ENCODE assay signal across 17 cellular contexts in genomic region chr4:173092003-173092402, GRCh38.
DNase-seq lines count a peak whose midpoint lies in the region; ATAC-seq, FAIRE-seq and TF ChIP-seq lines count a peak whose summit lies in the region.
"Had no signal": no experiment of that assay in that cellular context is flagged by ENCODE, and none has a peak within 500 bp of the region (broad histone marks: within the 10 kb centered on the region; RNA-seq: fewer than 3 reads in every experiment).

No MANE protein-coding gene starts in this region.

- TF ChIP-seq EP300 in K562 (IDR thresholded peaks at IDR 0.05; ENCODE audit: low read length), result no peak

- no peaks in the 10 kb centered on the region for H3K23me2 ChIP-seq in H9 (ENCODE audit: insufficient read length, low read depth, low read length, poor library complexity, severe bottlenecking)

- CTCF ChIA-PET in K562 (lab: Yijun Ruan, JAX; ENCODE audit: low intra/inter-chr PET ratio), result no interaction called here

- H2BK20ac ChIP-seq in H9 (ENCODE audit: low read depth, low read length, poor library complexity, severe bottlenecking), result no peak overlapping the region

- no peaks in the 10 kb centered on the region; a peak in 2 of 5 replicates for H3K9me3 Mint-ChIP-seq in H9
- H3K9me3 Mint-ChIP-seq in effector memory CD8-positive, alpha-beta T cell, result no peaks in the 10 kb centered on the region
- H3K9me3 Mint-ChIP-seq: CD8-positive, alpha-beta T cell had no signal

- peak; percentile 75 for ATAC-seq in K562
- ATAC-seq in left lobe of liver, result no peak
- no peak for ATAC-seq in effector memory CD8-positive, alpha-beta T cell (replicated peaks)
- ATAC-seq in GM18502 (IDR thresholded peaks at IDR 0.05; ENCODE audit: poor library complexity, unreplicated experiment), result no peak
- ATAC-seq: CD8-positive, alpha-beta T cell had no signal

- no peak overlapping the region for H2AK5ac ChIP-seq in H9 (ENCODE audit: insufficient read length, low read length)

- H3K36me3 ChIP-seq in HUES64 (ENCODE audit: insufficient read depth, low read length) (no peaks in the 10 kb centered on the region), K562 (ENCODE audit: control insufficient read depth, insufficient read depth, low read length) (no peaks in the 10 kb centered on the region), iPS-20b (ENCODE audit: insufficient read depth, low read depth, low read length) (no peaks in the 10 kb centered on the region)
- H3K36me3 ChIP-seq: BLaER1 treated with 17β-estradiol and CSF1 and Interleukin-3, amounts not matched to agents 10 nM and 100 nM had no signal

- in situ Hi-C loops in K562 (cut with MboI), result no loop called here

- FAIRE-seq in K562 (lab: Jason Lieb, UNC), result no peak

- no peaks in the 10 kb centered on the region; the same call in 1 of the 2 replicates for H3K27me3 ChIP-seq in H9 (ENCODE audit: insufficient read depth, low read length)
- no peaks in the 10 kb centered on the region for H3K27me3 ChIP-seq in HUES64 (ENCODE audit: insufficient read depth, low read length)
- H3K27me3 ChIP-seq in K562 (ENCODE audit: control insufficient read depth in 2 of 2, insufficient read depth in 2 of 2, low read length in 2 of 2), result no peaks in the 10 kb centered on the region
- H3K27me3 ChIP-seq in iPS-20b (ENCODE audit: insufficient read depth, low read length), result no peaks in the 10 kb centered on the region
- H3K27me3 ChIP-seq: BLaER1 treated with 17β-estradiol and CSF1 and Interleukin-3, amounts not matched to agents 10 nM and 100 nM had no signal

- no peak overlapping the region for H3K56ac ChIP-seq in H9 (ENCODE audit: insufficient read length, low read depth, low read length)

- H2BK15ac ChIP-seq in H9 (ENCODE audit: low read depth, low read length), result no peak overlapping the region

- WGBS in H9 (ENCODE audit: extremely low coverage, insufficient read length, low lambda C conversion rate), result no CpG with 5 or more reads among the region's 2 CpGs
- WGBS in HUES64, result 5% methylated on average over 2 of the region's 2 CpGs
- 0% methylated on average over 2 of the region's 2 CpGs for WGBS in K562 (ENCODE audit: insufficient coverage, low coverage, missing lambda C conversion rate)

- H4K20me1 ChIP-seq in H9 (ENCODE audit: control insufficient read depth, insufficient read depth, insufficient read length), result no peaks in the 10 kb centered on the region
- no peaks in the 10 kb centered on the region for H4K20me1 ChIP-seq in K562 (replicated peaks; ENCODE audit: control insufficient read depth, insufficient read depth, low read length)
- H4K20me1 ChIP-seq: BLaER1 treated with 17β-estradiol and CSF1 and Interleukin-3, amounts not matched to agents 10 nM and 100 nM had no signal

- DNase-seq in H9 (no peak), K562 (ENCODE audit: extremely low read depth in 1 of 4, low spot score in 3 of 4) (peak in 2 of 4 experiments; percentile 19 to 26), left lobe of liver (ENCODE audit: low spot score) (no peak)
- DNase-seq in activated CD4-positive, CD25-positive, alpha-beta regulatory T cell (lab: John Stamatoyannopoulos, UW), result no peak
- DNase-seq in effector memory CD8-positive, alpha-beta T cell, result no peak
- DNase-seq: Calu3; CD8-positive, alpha-beta T cell; DMS79 treated with DMSO at 0.1 percent for 48 hours; GF-D8; HCEC 1CT; KG1 had no signal

- H2AFZ ChIP-seq in H9 (ENCODE audit: low read length) (no peak overlapping the region), K562 (ENCODE audit: low read depth, low read length) (0 out of 2 replicates have a peak overlapping the region, but pooled peaks have one; percentile 8)

- no peak overlapping the region for H4K5ac ChIP-seq in H9 (ENCODE audit: insufficient read length, low read depth, low read length)

- H3K4me1 Mint-ChIP-seq in H9, result peaks cover 42 to 47% of the 10 kb centered on the region in 2 experiments
- no peaks in the 10 kb centered on the region for H3K4me1 Mint-ChIP-seq in effector memory CD8-positive, alpha-beta T cell (ENCODE audit: low read depth in 2 of 2)
- H3K4me1 Mint-ChIP-seq: B cell, IgD-negative memory B cell had no signal

- no peak overlapping the region for H3K4ac ChIP-seq in H9 (ENCODE audit: low read depth, low read length)

- H2BK12ac ChIP-seq in H9 (ENCODE audit: insufficient read length, low read depth, low read length), result no peak overlapping the region

- H3K9me3 ChIP-seq in H9 (ENCODE audit: control insufficient read depth, low read depth, low read length) (no peaks in the 10 kb centered on the region), HUES64 (ENCODE audit: insufficient read depth, low read depth, low read length) (no peaks in the 10 kb centered on the region), K562 (replicated peaks; ENCODE audit: control insufficient read depth, insufficient read depth, low read depth, low read length) (no peaks in the 10 kb centered on the region), iPS-20b (ENCODE audit: insufficient read depth, low read depth, low read length) (no peaks in the 10 kb centered on the region)

- H3K9me1 ChIP-seq in K562 (ENCODE audit: control insufficient read depth, insufficient read depth, low read length), result no peaks in the 10 kb centered on the region

- TF ChIP-seq RAD21 in K562 (CRISPR knock-in tag; conservative IDR thresholded peaks at IDR 0.05 in 1 of 2, IDR thresholded peaks at IDR 0.05 in 1 of 2), result no peak

- TF ChIP-seq POLR2A in K562 (conservative IDR thresholded peaks at IDR 0.05), result no peak

- H3K27ac Mint-ChIP-seq in H9, result peak overlapping the region; percentile 59 to 86 (median 71)
- H3K27ac Mint-ChIP-seq in effector memory CD8-positive, alpha-beta T cell, result no peak overlapping the region
- H3K27ac Mint-ChIP-seq: B cell; CD8-positive, alpha-beta T cell had no signal

- H4K8ac ChIP-seq in H9 (replicated peaks; ENCODE audit: insufficient read length, low read depth, low read length), result no peak overlapping the region

- H3K79me1 ChIP-seq in H9 (ENCODE audit: insufficient read depth, low read depth, low read length, poor library complexity, severe bottlenecking), result no peaks in the 10 kb centered on the region

- peak overlapping the region in 1 of 2 experiments; percentile 51; a peak in 1 of 5 replicates for H3K4me3 Mint-ChIP-seq in H9
- H3K4me3 Mint-ChIP-seq in effector memory CD8-positive, alpha-beta T cell, result no peak overlapping the region
- H3K4me3 Mint-ChIP-seq: B cell; CD8-positive, alpha-beta T cell; IgD-negative memory B cell had no signal

- no peak overlapping the region for H4K91ac ChIP-seq in H9 (ENCODE audit: insufficient read length, low read depth, low read length)

- H3K4me2 ChIP-seq in H9 (ENCODE audit: insufficient read depth, insufficient read length, low read length), result peak overlapping the region; percentile 32
- H3K4me2 ChIP-seq in K562 (ENCODE audit: insufficient read depth, low read length), result peak overlapping the region; percentile 2; the same call in 1 of the 2 replicates
- H3K4me2 ChIP-seq: BLaER1 treated with 17β-estradiol and CSF1 and Interleukin-3, amounts not matched to agents 10 nM and 100 nM had no signal

- intact Hi-C loops in K562 (cut with micrococcal nuclease), result no loop called here

- peak overlapping the region; percentile 1; the same call in 1 of the 2 replicates for H3K4me3 ChIP-seq in HUES64 (ENCODE audit: low read length)
- H3K4me3 ChIP-seq in K562, result no peak overlapping the region
- peak overlapping the region; percentile 32 for H3K4me3 ChIP-seq in iPS-20b (ENCODE audit: low read length)
- H3K4me3 ChIP-seq: BLaER1 treated with 17β-estradiol and CSF1 and Interleukin-3, amounts not matched to agents 10 nM and 100 nM had no signal

- no peak overlapping the region for H3T11ph ChIP-seq in H9 (ENCODE audit: low read length)

- POLR2A ChIA-PET in K562 (lab: Yijun Ruan, JAX), result interaction anchor here (0.8 to 1.2 kb wide), 3 partner anchors 14 to 24 kb away, joined by 3 to 4 read pairs (median 3); no protein-coding TSS in a partner anchor

- H3K79me2 ChIP-seq in H9 (ENCODE audit: insufficient read depth, low read length) (no peaks in the 10 kb centered on the region), K562 (ENCODE audit: control insufficient read depth, insufficient read depth, low read length) (no peaks in the 10 kb centered on the region)

- H3K18ac ChIP-seq in H9 (ENCODE audit: insufficient read length, low read depth, low read length), result no peak overlapping the region

- H3K4me1 ChIP-seq in H9 (ENCODE audit: insufficient read depth, low read length), result peaks cover 13% of the 10 kb centered on the region; the same call in 1 of the 2 replicates
- peaks cover 39% of the 10 kb centered on the region for H3K4me1 ChIP-seq in HUES64 (ENCODE audit: insufficient read depth, low read length)
- peaks cover 2 to 12% of the 10 kb centered on the region in 2 experiments; a peak in 2 of 5 replicates for H3K4me1 ChIP-seq in K562 (replicated peaks in 1 of 2; ENCODE audit: control insufficient read depth in 2 of 2, insufficient read depth in 2 of 2, low read length in 2 of 2)
- peaks cover 31% of the 10 kb centered on the region for H3K4me1 ChIP-seq in iPS-20b (ENCODE audit: insufficient read depth, low read length)

- no peak overlapping the region for H2BK120ac ChIP-seq in H9 (ENCODE audit: low read depth, low read length, poor library complexity, severe bottlenecking)

- BruUV-seq in K562 (replicated peaks; lab: Mats Ljungman, UMichigan), result no TSS peak

- H3K9ac ChIP-seq in H9 (ENCODE audit: extremely low read depth, insufficient read length, low read length) (no peak overlapping the region), HUES64 (ENCODE audit: low read depth, low read length) (no peak overlapping the region), K562 (ENCODE audit: insufficient read depth in 1 of 2, low read depth in 2 of 2, low read length in 2 of 2) (no peak overlapping the region), iPS-20b (ENCODE audit: low read depth, low read length) (peak overlapping the region; percentile 28; the same call in 1 of the 2 replicates)
- H3K9ac ChIP-seq: BLaER1 treated with 17β-estradiol and CSF1 and Interleukin-3, amounts not matched to agents 10 nM and 100 nM had no signal

- H3K36me3 Mint-ChIP-seq in H9 (ENCODE audit: insufficient read depth in 1 of 3, low read depth in 3 of 3), result peaks cover 0 to 4% (median 0%) of the 10 kb centered on the region in 3 experiments; a peak in 3 of 7 replicates
- peaks cover 2% of the 10 kb centered on the region for H3K36me3 Mint-ChIP-seq in effector memory CD8-positive, alpha-beta T cell (ENCODE audit: insufficient read depth)
- H3K36me3 Mint-ChIP-seq: CD8-positive, alpha-beta T cell had no signal

- H3K27ac ChIP-seq in H9 (ENCODE audit: insufficient read length, low read depth, low read length) (peak overlapping the region; percentile 63), HUES64 (ENCODE audit: low read depth, low read length) (peak overlapping the region; percentile 46; the same call in 1 of the 2 replicates), K562 (ENCODE audit: extremely low read depth, low read depth, low read length) (no peak overlapping the region), iPS-20b (ENCODE audit: low read length) (peak overlapping the region; percentile 7)
- H3K27ac ChIP-seq: BLaER1 treated with 17β-estradiol and CSF1 and Interleukin-3, amounts not matched to agents 10 nM and 100 nM had no signal

- no peak overlapping the region for H3K23ac ChIP-seq in H9 (ENCODE audit: insufficient read length, low read depth, low read length)

- H3K27me3 Mint-ChIP-seq in H9 (ENCODE audit: low read depth), result no peaks in the 10 kb centered on the region
- H3K27me3 Mint-ChIP-seq in effector memory CD8-positive, alpha-beta T cell, result peaks cover 14 to 28% of the 10 kb centered on the region in 2 donors
- H3K27me3 Mint-ChIP-seq: B cell had no signal

- H3K14ac ChIP-seq in H9 (ENCODE audit: insufficient read depth, low read length), result no peak overlapping the region

- no peak overlapping the region for H2BK5ac ChIP-seq in H9 (ENCODE audit: insufficient read length, low read length)

- TF ChIP-seq CTCF in H9 (conservative IDR thresholded peaks at IDR 0.05), result no peak
- no peak for TF ChIP-seq CTCF in K562 (IDR thresholded peaks at IDR 0.05 in 2 of 3, conservative IDR thresholded peaks at IDR 0.05 in 1 of 3; ENCODE audit: insufficient read depth in 2 of 3, low read depth in 1 of 3, low read length in 3 of 3)

Comparison
In these comparisons a context has a peak if more than half of its experiments do, and no peak if none do; other contexts are left out.
1. H3K27ac Mint-ChIP-seq: peak in H9 (3 of 3); none in effector memory CD8-positive, alpha-beta T cell (0 of 2).